In genomic region chr1:176206006-176206960, GRCh38 we compare ENCODE assay signal across 8 cellular contexts. TPM values are rescaled to one million over a fixed set of nuclear protein-coding genes. Genes with fewer than 3 reads are reported as not detected.
A peak's percentile ranks its signal among the peaks of the same experiment; 100 is the strongest.
DNase-seq lines count a peak whose midpoint lies in the region; ATAC-seq and TF ChIP-seq lines count a peak whose summit lies in the region.

No MANE protein-coding gene starts in this region.

- H3K27me3 Mint-ChIP-seq in chondrocyte (ENCODE audit: low read depth), result no peaks in the 10 kb centered on the region

- DNase-seq in ELR (ENCODE audit: low read depth) (peak; percentile 63), HPDE6-E6E7 (ENCODE audit: extremely low spot score) (peak; percentile 17), SW480 (ENCODE audit: low spot score) (peak; percentile 56), chondrocyte (ENCODE audit: low spot score) (peak; percentile 89), kidney tubule cell (ENCODE audit: low spot score) (peak; percentile 69), NCI-H446 treated with DMSO at 0.1 percent for 48 hours (lab: John Stamatoyannopoulos, UW) (no peak)
- DNase-seq in stimulated activated CD4-positive, alpha-beta T cell treated with anti-CD3 and anti-CD28 coated beads, Interleukin-4, amount 100 ng/mL, for 4 hours, result peak; percentile 28 to 36

- TF ChIP-seq CTCF in chondrocyte (IDR thresholded peaks at IDR 0.05), result no peak

- peak overlapping the region; percentile 99 for H3K4me3 Mint-ChIP-seq in chondrocyte (ENCODE audit: unreplicated experiment)

- ATAC-seq in GM21390 (IDR thresholded peaks at IDR 0.05; ENCODE audit: unreplicated experiment), result peak; percentile 25

- no peaks in the 10 kb centered on the region for H3K9me3 Mint-ChIP-seq in chondrocyte (ENCODE audit: low read depth)

- peak overlapping the region; percentile 99 for H3K27ac Mint-ChIP-seq in chondrocyte (ENCODE audit: unreplicated experiment)

- H3K36me3 Mint-ChIP-seq in chondrocyte (ENCODE audit: low read depth), result no peaks in the 10 kb centered on the region

- H3K4me1 Mint-ChIP-seq in chondrocyte (ENCODE audit: low read depth), result peaks cover 43% of the 10 kb centered on the region

RNA-seq across cellular contexts. Expression of gene COP1, which starts 0.8 kb away (rescaled TPM):
- 35.7 to 40.8 TPM (median 37.0 TPM) in 3 replicates for total RNA-seq in chondrocyte
